Comparison of ENCODE assay signal across 1 cellular context in the genomic region with DNA sequence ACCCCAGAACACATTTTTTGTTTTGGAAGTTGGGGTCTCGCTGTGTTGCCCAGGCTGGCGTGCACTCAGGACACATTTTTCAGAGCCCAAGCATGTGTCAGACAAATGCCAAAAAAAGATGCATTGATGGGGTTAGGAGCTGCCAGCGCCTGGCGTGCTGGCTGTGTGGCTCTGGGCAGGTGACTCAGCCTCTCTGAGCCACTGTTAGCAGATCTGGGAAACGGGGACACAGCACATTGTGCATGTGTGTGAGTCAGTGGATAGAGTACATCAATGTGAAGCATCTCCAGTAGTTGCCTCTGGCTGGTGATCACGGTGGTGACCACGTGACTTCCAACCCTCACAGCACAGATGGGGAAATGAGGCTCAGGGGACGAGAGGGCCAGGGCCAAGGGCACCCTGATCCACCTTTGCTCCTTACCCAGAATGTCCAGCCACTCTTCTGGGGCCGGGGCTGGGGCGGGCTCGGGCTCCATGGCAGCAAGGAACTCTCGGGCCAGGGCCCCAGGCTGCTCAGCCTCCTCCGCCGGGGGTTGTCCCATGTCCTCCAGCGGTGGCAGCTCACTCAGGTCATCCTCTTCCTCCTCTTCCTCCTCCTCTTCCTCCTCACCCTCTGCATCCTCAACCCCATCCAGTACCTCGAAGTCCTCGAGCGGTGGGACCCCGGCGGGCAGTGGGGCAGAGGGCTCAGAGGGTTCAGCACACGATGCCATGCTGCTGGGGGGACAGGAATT.
TF ChIP-seq lines count a peak whose summit lies in the region.

No MANE protein-coding gene starts in this region.

TF ChIP-seq in HEK293T, 16 proteins besides CTCF, POLR2A, EP300 and RAD21 (continued from another document):
- TF ChIP-seq FOXM1 (IDR thresholded peaks at IDR 0.05; ENCODE audit: borderline replicate concordance) (no peak), L3MBTL2 (conservative IDR thresholded peaks at IDR 0.05) (no peak), ARNT (IDR thresholded peaks at IDR 0.05) (no peak), ELF4 (IDR thresholded peaks at IDR 0.05) (no peak), FOXA1 (IDR thresholded peaks at IDR 0.05) (no peak), BHLHE40 (IDR thresholded peaks at IDR 0.05; ENCODE audit: borderline replicate concordance) (no peak), ZNF384 (IDR thresholded peaks at IDR 0.05) (no peak)
